In the genomic region with DNA sequence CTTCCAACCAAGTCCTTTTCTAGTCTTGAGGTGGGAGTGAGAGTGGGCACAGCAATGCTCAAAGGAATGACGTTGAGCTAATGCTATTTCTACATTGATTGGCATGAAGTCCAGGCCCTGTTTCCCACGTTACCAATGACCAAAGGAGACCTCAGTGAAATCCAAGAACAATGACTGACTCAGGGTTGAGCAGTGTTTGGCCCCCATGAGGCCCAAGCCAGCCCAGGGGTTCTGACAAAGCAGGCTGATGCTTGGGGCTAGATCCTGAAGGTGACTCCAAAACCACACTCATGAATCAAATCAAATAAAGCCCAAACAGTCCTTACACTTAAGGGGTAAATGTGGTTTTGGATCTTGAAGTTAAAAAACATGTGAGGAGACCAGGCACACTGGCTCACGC, we compare ENCODE assay signal across 3 cellular contexts.
"Had no signal": no experiment of that assay in that cellular context is flagged by ENCODE, and none has a peak within 500 bp of the region (broad histone marks: within the 10 kb centered on the region; RNA-seq: fewer than 3 reads in every experiment).

No MANE protein-coding gene starts in this region.

- H3K4me3 ChIP-seq: GM12878 had no signal

- DNase-seq: GDM1, GF-D8 had no signal

- ATAC-seq: GM12878 had no signal
